14 cellular contexts compared by ENCODE assay signal in genomic region chr1:46372440-46372839, GRCh38.
"Had no signal": no experiment of that assay in that cellular context is flagged by ENCODE, and none has a peak within 500 bp of the region (broad histone marks: within the 10 kb centered on the region; RNA-seq: fewer than 3 reads in every experiment).

No MANE protein-coding gene starts in this region.

- H3K4me3 ChIP-seq: ascending aorta, colonic mucosa, lung, mucosa of descending colon had no signal

- DNase-seq: activated CD4-positive, alpha-beta T cell treated with anti-CD3 and anti-CD28 coated beads, Interleukin-2, amount 10 ng/mL, durations not matched to agents 7 days and 5 days; activated CD8-positive, alpha-beta memory T cell treated with anti-CD3 and anti-CD28 coated beads, Interleukin-2, amount 50 U/mL, for 48 hours; activated naive CD8-positive, alpha-beta T cell treated with anti-CD3 and anti-CD28 coated beads, Interleukin-2, amount 50 U/mL, for 24 hours; colonic mucosa; foreskin keratinocyte; head of caudate nucleus; left cardiac atrium; mucosa of descending colon; naive thymus-derived CD8-positive, alpha-beta T cell; retina; stimulated activated CD4-positive, alpha-beta T cell treated with anti-CD3 and anti-CD28 coated beads, Interleukin-2, amount 100 ng/mL, for 48 hours had no signal

- H3K4me3 Mint-ChIP-seq: activated CD4-positive, alpha-beta T cell treated with anti-CD3 and anti-CD28 coated beads, Interleukin-2, amount 10 ng/mL, durations not matched to agents 7 days and 5 days; activated naive CD8-positive, alpha-beta T cell treated with anti-CD3 and anti-CD28 coated beads, Interleukin-2, amount 50 U/mL, for 24 hours; naive thymus-derived CD8-positive, alpha-beta T cell; stimulated activated memory B cell treated with anti-CD40 and anti-IgM and Interleukin-4, amounts not matched to agents 10 μg/mL and 1 μg/mL and 100 μg/mL, for 72 hours had no signal

- H3K36me3 ChIP-seq: colonic mucosa had no signal

- H3K27me3 ChIP-seq: ascending aorta, colonic mucosa, foreskin keratinocyte had no signal

- H3K27ac ChIP-seq: ascending aorta, colonic mucosa, foreskin keratinocyte had no signal

- H3K9me3 ChIP-seq: ascending aorta, colonic mucosa, mucosa of descending colon had no signal

- H3K27ac Mint-ChIP-seq: activated CD4-positive, alpha-beta T cell treated with anti-CD3 and anti-CD28 coated beads, Interleukin-2, amount 10 ng/mL, durations not matched to agents 7 days and 5 days; activated naive CD8-positive, alpha-beta T cell treated with anti-CD3 and anti-CD28 coated beads, Interleukin-2, amount 50 U/mL, for 24 hours; stimulated activated memory B cell treated with anti-CD40 and anti-IgM and Interleukin-4, amounts not matched to agents 10 μg/mL and 1 μg/mL and 100 μg/mL, for 72 hours had no signal

- H3K4me1 ChIP-seq: ascending aorta, colonic mucosa, foreskin keratinocyte had no signal

- H3K9me3 Mint-ChIP-seq: activated CD4-positive, alpha-beta T cell treated with anti-CD3 and anti-CD28 coated beads, Interleukin-2, amount 10 ng/mL, durations not matched to agents 7 days and 5 days; activated naive CD8-positive, alpha-beta T cell treated with anti-CD3 and anti-CD28 coated beads, Interleukin-2, amount 50 U/mL, for 24 hours; naive thymus-derived CD8-positive, alpha-beta T cell had no signal

- ATAC-seq: activated naive CD8-positive, alpha-beta T cell treated with anti-CD3 and anti-CD28 coated beads, Interleukin-2, amount 50 U/mL, for 24 hours; foreskin keratinocyte; left cardiac atrium; mucosa of descending colon; naive thymus-derived CD8-positive, alpha-beta T cell; stimulated activated memory B cell treated with anti-CD40 and anti-IgM and Interleukin-4, amounts not matched to agents 10 μg/mL and 1 μg/mL and 100 μg/mL, for 72 hours had no signal

- H3K27me3 Mint-ChIP-seq: activated CD4-positive, alpha-beta T cell treated with anti-CD3 and anti-CD28 coated beads, Interleukin-2, amount 10 ng/mL, durations not matched to agents 7 days and 5 days; activated naive CD8-positive, alpha-beta T cell treated with anti-CD3 and anti-CD28 coated beads, Interleukin-2, amount 50 U/mL, for 24 hours; naive thymus-derived CD8-positive, alpha-beta T cell; stimulated activated memory B cell treated with anti-CD40 and anti-IgM and Interleukin-4, amounts not matched to agents 10 μg/mL and 1 μg/mL and 100 μg/mL, for 72 hours had no signal
